1 cellular context compared by ENCODE assay signal in genomic region chr7:154912921-154913644, GRCh38.
TF ChIP-seq lines count a peak whose summit lies in the region.

No MANE protein-coding gene starts in this region.

TF ChIP-seq in IMR-90, 13 proteins besides CTCF, POLR2A, EP300 and RAD21 (continued from another document):
- TF ChIP-seq ELK1 (IDR thresholded peaks at IDR 0.05; ENCODE audit: borderline replicate concordance, low read depth, low read length) (no peak), RCOR1 (IDR thresholded peaks at IDR 0.05; ENCODE audit: insufficient replicate concordance, low read length) (no peak), CEBPB (IDR thresholded peaks at IDR 0.05; ENCODE audit: low read depth, low read length) (no peak), CHD1 (IDR thresholded peaks at IDR 0.05; ENCODE audit: low read depth, low read length) (no peak)
